ENCODE assay signal across 26 cellular contexts in genomic region chr20:16095241-16095640, GRCh38.
"Had no signal": no experiment of that assay in that cellular context is flagged by ENCODE, and none has a peak within 500 bp of the region (broad histone marks: within the 10 kb centered on the region; RNA-seq: fewer than 3 reads in every experiment).

No MANE protein-coding gene starts in this region.

- H3K4me3 Mint-ChIP-seq: immature natural killer cell; nephron; neural progenitor cell; stimulated activated naive B cell treated with anti-CD40 and anti-IgM and Interleukin-4, amounts not matched to agents 10 μg/mL and 1 μg/mL and 100 μg/mL, for 72 hours; stimulated activated naive CD8-positive, alpha-beta T cell treated with anti-CD3 and anti-CD28 coated beads, Interleukin-15, Interleukin-2, amounts not matched to agents 100 ng/mL and 50 ng/mL, for 24 hours had no signal

- H3K36me3 ChIP-seq: esophagus muscularis mucosa, gastroesophageal sphincter, lower lobe of right lung, transverse colon, upper lobe of right lung, uterus had no signal

- H3K4me2 ChIP-seq: neural progenitor cell had no signal

- H3K4me1 Mint-ChIP-seq: naive thymus-derived CD4-positive, alpha-beta T cell; nephron; neural progenitor cell had no signal

- H3K9me3 Mint-ChIP-seq: stimulated activated naive CD8-positive, alpha-beta T cell treated with anti-CD3 and anti-CD28 coated beads, Interleukin-15, Interleukin-2, amounts not matched to agents 100 ng/mL and 50 ng/mL, for 24 hours had no signal

- H3K9ac ChIP-seq: neural progenitor cell had no signal

- H3K36me3 Mint-ChIP-seq: immature natural killer cell; naive thymus-derived CD4-positive, alpha-beta T cell; neural progenitor cell had no signal

- H3K27ac Mint-ChIP-seq: immature natural killer cell; naive thymus-derived CD4-positive, alpha-beta T cell; nephron; neural progenitor cell; stimulated activated naive B cell treated with anti-CD40 and anti-IgM and Interleukin-4, amounts not matched to agents 10 μg/mL and 1 μg/mL and 100 μg/mL, for 72 hours; stimulated activated naive CD8-positive, alpha-beta T cell treated with anti-CD3 and anti-CD28 coated beads, Interleukin-15, Interleukin-2, amounts not matched to agents 100 ng/mL and 50 ng/mL, for 24 hours had no signal

- H3K27me3 Mint-ChIP-seq: naive thymus-derived CD4-positive, alpha-beta T cell; stimulated activated naive B cell treated with anti-CD40 and anti-IgM and Interleukin-4, amounts not matched to agents 10 μg/mL and 1 μg/mL and 100 μg/mL, for 72 hours; stimulated activated naive CD8-positive, alpha-beta T cell treated with anti-CD3 and anti-CD28 coated beads, Interleukin-15, Interleukin-2, amounts not matched to agents 100 ng/mL and 50 ng/mL, for 24 hours had no signal

- H3K27ac ChIP-seq: coronary artery, esophagus muscularis mucosa, foreskin keratinocyte, gastroesophageal sphincter, lower lobe of right lung, neural progenitor cell, psoas muscle, transverse colon, upper lobe of right lung, uterus had no signal

- H3K9me3 ChIP-seq: upper lobe of right lung, uterus had no signal

- H3K4me1 ChIP-seq: esophagus muscularis mucosa, foreskin keratinocyte, gastroesophageal sphincter, neural progenitor cell, psoas muscle, transverse colon, upper lobe of right lung, uterus had no signal

- DNase-seq: dermis blood vessel endothelial cell; effector memory CD4-positive, alpha-beta T cell; foreskin keratinocyte; glutamatergic neuron; hypothalamus; immature natural killer cell; islet precursor cell; kidney glomerular epithelial cell; left ventricle myocardium superior; lower lobe of right lung; naive thymus-derived CD4-positive, alpha-beta T cell; psoas muscle; small intestine; stimulated activated CD4-positive, alpha-beta T cell treated with anti-CD3 and anti-CD28 coated beads, Interleukin-15, amount 100 ng/mL, for 24 hours; stimulated activated CD4-positive, alpha-beta T cell treated with anti-CD3 and anti-CD28 coated beads, Interleukin-2, amount 100 ng/mL, for 48 hours; stimulated activated naive B cell treated with anti-CD40 and anti-IgM and Interleukin-4, amounts not matched to agents 10 μg/mL and 1 μg/mL and 100 μg/mL, for 72 hours; transverse colon; upper lobe of right lung; uterus had no signal

- H2AFZ ChIP-seq: neural progenitor cell had no signal

- H3K27me3 ChIP-seq: esophagus muscularis mucosa, foreskin keratinocyte, gastroesophageal sphincter, neural progenitor cell, transverse colon, upper lobe of right lung, uterus had no signal

- FAIRE-seq: endothelial cell of umbilical vein, small intestine had no signal

- H3K4me3 ChIP-seq: coronary artery, esophagus muscularis mucosa, gastroesophageal sphincter, lower lobe of right lung, neural progenitor cell, psoas muscle, transverse colon, upper lobe of right lung, uterus had no signal
